In genomic region chr20:20803011-20803410, GRCh38 we compare ENCODE assay signal across 28 cellular contexts.
"Had no signal": no experiment of that assay in that cellular context is flagged by ENCODE, and none has a peak within 500 bp of the region (broad histone marks: within the 10 kb centered on the region; RNA-seq: fewer than 3 reads in every experiment).

No MANE protein-coding gene starts in this region.

- H3K4me1 ChIP-seq: ascending aorta, breast epithelium, esophagus muscularis mucosa, foreskin keratinocyte had no signal

- H3K4me3 ChIP-seq: ascending aorta, breast epithelium, cardiac muscle cell, coronary artery, dorsolateral prefrontal cortex, esophagus muscularis mucosa, gastrocnemius medialis, heart left ventricle had no signal

- H3K36me3 ChIP-seq: ascending aorta, breast epithelium, cardiac muscle cell, esophagus muscularis mucosa, gastrocnemius medialis, heart left ventricle had no signal

- H3K27me3 ChIP-seq: ascending aorta, breast epithelium, cardiac muscle cell, esophagus muscularis mucosa, foreskin keratinocyte, gastrocnemius medialis, heart left ventricle had no signal

- H3K9me3 ChIP-seq: ascending aorta, breast epithelium, esophagus muscularis mucosa, gastrocnemius medialis, heart left ventricle had no signal

- H3K27ac ChIP-seq: ascending aorta, breast epithelium, cardiac muscle cell, coronary artery, dorsolateral prefrontal cortex, esophagus muscularis mucosa, foreskin keratinocyte, gastrocnemius medialis, heart left ventricle had no signal

- DNase-seq: activated CD4-positive, alpha-beta memory T cell treated with anti-CD3 and anti-CD28 coated beads for 36 hours; activated CD4-positive, alpha-beta T cell treated with anti-CD3 and anti-CD28 coated beads for 36 hours; activated CD4-positive, alpha-beta T cell treated with anti-CD3 and anti-CD28 coated beads, Interleukin-2, amount 10 ng/mL, durations not matched to agents 24 days and 14 days; activated CD4-positive, CD25-positive, alpha-beta regulatory T cell; activated CD4-positive, CD25-positive, alpha-beta regulatory T cell treated with anti-CD3 and anti-CD28 coated beads, Interleukin-2, amount 50 U/mL, for 72 hours; activated CD8-positive, alpha-beta memory T cell treated with anti-CD3 and anti-CD28 coated beads, Interleukin-2, amount 10 ng/mL, durations not matched to agents 7 days and 5 days; activated CD8-positive, alpha-beta memory T cell treated with anti-CD3 and anti-CD28 coated beads, Interleukin-2, amount 50 U/mL, for 4 hours; activated CD8-positive, alpha-beta T cell treated with anti-CD3 and anti-CD28 coated beads, Interleukin-2, amount 10 ng/mL, durations not matched to agents 7 days and 5 days; activated effector memory CD4-positive, alpha-beta T cell treated with anti-CD3 and anti-CD28 coated beads, Interleukin-2, amount 50 U/mL, for 16 hours; activated naive CD4-positive, alpha-beta T cell treated with anti-CD3 and anti-CD28 coated beads, Interleukin-2, amount 10 ng/mL, durations not matched to agents 7 days and 5 days; activated naive CD8-positive, alpha-beta T cell treated with anti-CD3 and anti-CD28 coated beads, Interleukin-2, amount 10 ng/mL, durations not matched to agents 7 days and 5 days; activated T-cell treated with anti-CD3 and anti-CD28 coated beads, Interleukin-2, amount 50 U/mL, for 1 hour; activated T-cell treated with anti-CD3 and anti-CD28 coated beads, Interleukin-2, amount 50 U/mL, for 48 hours; dorsolateral prefrontal cortex; effector memory CD4-positive, alpha-beta T cell; endodermal cell; erythroblast; foreskin keratinocyte; gastrocnemius medialis; glutamatergic neuron; heart left ventricle; T-helper 2 cell had no signal

- ATAC-seq: activated CD4-positive, alpha-beta T cell treated with anti-CD3 and anti-CD28 coated beads for 36 hours; activated CD8-positive, alpha-beta memory T cell treated with anti-CD3 and anti-CD28 coated beads, Interleukin-2, amount 10 ng/mL, durations not matched to agents 7 days and 5 days; activated CD8-positive, alpha-beta T cell treated with anti-CD3 and anti-CD28 coated beads, Interleukin-2, amount 10 ng/mL, durations not matched to agents 7 days and 5 days; activated naive CD4-positive, alpha-beta T cell treated with anti-CD3 and anti-CD28 coated beads, Interleukin-2, amount 50 U/mL, for 72 hours; foreskin keratinocyte had no signal
